Comparison of ENCODE assay signal across 8 cellular contexts in the genomic region with DNA sequence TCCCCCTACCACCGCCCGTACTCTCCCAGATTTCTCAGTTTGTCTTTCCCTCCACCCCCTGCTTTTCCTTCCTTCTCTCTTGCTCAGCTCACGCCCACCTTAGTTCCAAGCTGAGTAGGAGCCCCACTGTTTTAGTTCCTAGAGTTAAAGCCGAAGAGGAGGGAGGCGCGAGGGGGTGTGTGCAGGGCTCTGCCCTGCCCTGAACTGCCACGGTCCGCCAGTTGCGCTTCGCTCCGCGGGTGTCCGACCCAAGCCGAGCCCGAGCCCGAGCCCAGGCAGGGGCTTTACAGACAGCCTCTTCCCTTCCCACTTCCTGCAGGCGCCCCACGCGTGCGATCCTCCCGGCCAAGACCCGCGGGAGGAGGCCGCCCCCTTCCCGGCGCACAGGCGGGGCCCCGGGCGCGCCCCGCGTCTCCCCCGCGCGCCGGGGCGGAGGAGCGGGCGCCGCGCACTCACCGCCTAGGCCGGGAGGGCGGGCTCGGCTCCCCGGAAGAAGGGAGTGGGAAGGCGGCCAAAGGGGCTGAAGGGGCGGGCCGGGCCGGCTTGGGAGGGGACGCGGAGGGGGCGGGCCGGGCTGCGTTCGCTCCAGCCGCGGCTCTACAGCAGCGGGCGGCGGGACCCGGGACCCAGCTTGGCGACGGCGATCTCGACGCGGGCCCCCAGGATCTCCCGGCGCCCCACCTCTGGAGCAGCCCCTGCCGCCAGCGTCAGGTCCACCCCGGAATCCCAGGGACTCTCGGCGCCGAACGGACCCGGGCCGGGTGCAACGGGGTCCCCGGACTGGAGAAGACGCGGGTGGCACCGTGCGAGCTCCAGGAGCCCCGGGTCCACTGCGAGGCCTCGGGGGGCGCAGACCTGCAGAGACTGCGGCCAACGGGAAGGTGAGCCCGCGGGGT. TPM values are rescaled to one million over a fixed set of nuclear protein-coding genes. Genes with fewer than 3 reads are reported as not detected.
DNase-seq lines count a peak whose midpoint lies in the region; ATAC-seq, FAIRE-seq and TF ChIP-seq lines count a peak whose summit lies in the region.

A gene with protein sequence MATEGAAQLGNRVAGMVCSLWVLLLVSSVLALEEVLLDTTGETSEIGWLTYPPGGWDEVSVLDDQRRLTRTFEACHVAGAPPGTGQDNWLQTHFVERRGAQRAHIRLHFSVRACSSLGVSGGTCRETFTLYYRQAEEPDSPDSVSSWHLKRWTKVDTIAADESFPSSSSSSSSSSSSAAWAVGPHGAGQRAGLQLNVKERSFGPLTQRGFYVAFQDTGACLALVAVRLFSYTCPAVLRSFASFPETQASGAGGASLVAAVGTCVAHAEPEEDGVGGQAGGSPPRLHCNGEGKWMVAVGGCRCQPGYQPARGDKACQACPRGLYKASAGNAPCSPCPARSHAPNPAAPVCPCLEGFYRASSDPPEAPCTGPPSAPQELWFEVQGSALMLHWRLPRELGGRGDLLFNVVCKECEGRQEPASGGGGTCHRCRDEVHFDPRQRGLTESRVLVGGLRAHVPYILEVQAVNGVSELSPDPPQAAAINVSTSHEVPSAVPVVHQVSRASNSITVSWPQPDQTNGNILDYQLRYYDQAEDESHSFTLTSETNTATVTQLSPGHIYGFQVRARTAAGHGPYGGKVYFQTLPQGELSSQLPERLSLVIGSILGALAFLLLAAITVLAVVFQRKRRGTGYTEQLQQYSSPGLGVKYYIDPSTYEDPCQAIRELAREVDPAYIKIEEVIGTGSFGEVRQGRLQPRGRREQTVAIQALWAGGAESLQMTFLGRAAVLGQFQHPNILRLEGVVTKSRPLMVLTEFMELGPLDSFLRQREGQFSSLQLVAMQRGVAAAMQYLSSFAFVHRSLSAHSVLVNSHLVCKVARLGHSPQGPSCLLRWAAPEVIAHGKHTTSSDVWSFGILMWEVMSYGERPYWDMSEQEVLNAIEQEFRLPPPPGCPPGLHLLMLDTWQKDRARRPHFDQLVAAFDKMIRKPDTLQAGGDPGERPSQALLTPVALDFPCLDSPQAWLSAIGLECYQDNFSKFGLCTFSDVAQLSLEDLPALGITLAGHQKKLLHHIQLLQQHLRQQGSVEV (plus strand): TSS at position 572 of the 896 bp plus-strand sequence. CDS start 8,152 bp downstream, outside the sequence.

- no peaks in the 10 kb centered on the region for H4K20me1 ChIP-seq in HepG2 (ENCODE audit: insufficient read depth, low read length)

- H3K27me3 ChIP-seq in HepG2 (ENCODE audit: control insufficient read depth in 1 of 2, insufficient read depth in 2 of 2, low read length in 2 of 2), result peaks cover 1 to 32% of the 10 kb centered on the region in 2 experiments; a peak in 3 of 5 replicates

- in situ Hi-C loops in HepG2 (cut with HindIII; ENCODE audit: extremely low pct_ligation_motif_present, low pct_unique_long_range_greater_than_20kb), result no loop called here

- CTCF ChIA-PET in HepG2 (lab: Yijun Ruan, JAX; ENCODE audit: low intra/inter-chr PET ratio, low total read pairs), result interaction anchor here (1.5 to 2.3 kb wide), 3 partner anchors 12 to 360 kb away, joined by 6 to 18 read pairs (median 12); no protein-coding TSS in a partner anchor

- BruUV-seq in HepG2 (replicated peaks; lab: Mats Ljungman, UMichigan), result no TSS peak

- H3K4me2 ChIP-seq in HepG2 (ENCODE audit: low read depth, low read length), result peak within 1 kb of the TSS; percentile 100

- peak; percentile 41 for TF ChIP-seq POLR2A in NB4 (IDR thresholded peaks at IDR 0.05; ENCODE audit: extremely low read depth, insufficient read length)
- no peak for TF ChIP-seq POLR2A in HepG2 (IDR thresholded peaks at IDR 0.05; ENCODE audit: insufficient read depth in 1 of 2, low read depth in 2 of 2, low read length in 2 of 2)

- no peak within 1 kb of the TSS for H3K9ac ChIP-seq in HepG2 (ENCODE audit: insufficient read depth, low read depth, low read length)

- POLR2A ChIA-PET in HepG2 (lab: Yijun Ruan, JAX), result no interaction called here

- no peak within 1 kb of the TSS for H2AFZ ChIP-seq in HepG2 (ENCODE audit: low read length)

- ATAC-seq in HG02588 (IDR thresholded peaks at IDR 0.05; ENCODE audit: unreplicated experiment) (peak; percentile 53), HepG2 (peak; percentile 72)

- intact Hi-C loops in HepG2 (cut with micrococcal nuclease; ENCODE audit: unreplicated experiment), result loop anchor here (1.0 kb wide), 2 partner anchors 12 to 149 kb away; no protein-coding TSS in a partner anchor

- no peaks in the 10 kb centered on the region for H3K4me1 ChIP-seq in HepG2 (ENCODE audit: insufficient read depth, low read length)

- TF ChIP-seq RAD21 in HepG2 (CRISPR knock-in tag; IDR thresholded peaks at IDR 0.05), result no peak

- FAIRE-seq in HepG2 (lab: Jason Lieb, UNC) (no peak), D721Med (lab: Jason Lieb, UNC) (no peak)

- H3K36me3 ChIP-seq in HepG2 (replicated peaks in 1 of 2; ENCODE audit: control insufficient read depth in 1 of 2, insufficient read depth in 2 of 2, low read length in 2 of 2), result no peaks in the 10 kb centered on the region

- TF ChIP-seq EP300 in HepG2 (IDR thresholded peaks at IDR 0.05; ENCODE audit: low read depth in 2 of 2, low read length in 2 of 2) (no peak), HepG2 (CRISPR knock-in tag; IDR thresholded peaks at IDR 0.05; ENCODE audit: borderline replicate concordance) (no peak)

- WGBS in HepG2 (ENCODE audit: low lambda C conversion rate), result 5% methylated on average over 29 of the region's 93 CpGs

- no peaks in the 10 kb centered on the region for H3K9me3 ChIP-seq in HepG2 (ENCODE audit: low read length)

- DNase-seq in NB4 (ENCODE audit: low read depth), result peak; percentile 89
- peak; percentile 37 to 50 for DNase-seq in activated CD4-positive, alpha-beta T cell treated with anti-CD3 and anti-CD28 coated beads for 4 hours
- peak; percentile 35 for DNase-seq in dedifferentiated amniotic fluid mesenchymal stem cell (ENCODE audit: extremely low spot score)
- DNase-seq in HepG2 (ENCODE audit: low spot score), result no peak
- peak; percentile 58 for DNase-seq in stimulated activated CD4-positive, alpha-beta T cell treated with anti-CD3 and anti-CD28 coated beads, Interleukin-4, amount 100 ng/mL, for 1 hour
- DNase-seq in D721Med (ENCODE audit: insufficient read length, low spot score), result no peak

- no peak within 1 kb of the TSS for H3K27ac ChIP-seq in HepG2 (ENCODE audit: extremely low read length, insufficient read depth, low read length)

- H3K4me3 ChIP-seq in GM12875 (ENCODE audit: low read depth, low read length) (peak within 1 kb of the TSS; percentile 75), NB4 (ENCODE audit: low read depth, low read length) (peak within 1 kb of the TSS; percentile 69), HepG2 (replicated peaks in 1 of 3; ENCODE audit: insufficient read depth in 1 of 3, low read depth in 2 of 3, low read length in 3 of 3) (peak within 1 kb of the TSS; percentile 44 to 77 (median 70))

- TF ChIP-seq CTCF in GM12875 (IDR thresholded peaks at IDR 0.05; ENCODE audit: borderline replicate concordance, insufficient read depth, low read depth, low read length), result no peak
- TF ChIP-seq CTCF in NB4 (IDR thresholded peaks at IDR 0.05; ENCODE audit: low read depth, low read length), result no peak
- no peak for TF ChIP-seq CTCF in HepG2 (CRISPR knock-in tag; IDR thresholded peaks at IDR 0.05)
- no peak for TF ChIP-seq CTCF in D721Med (IDR thresholded peaks at IDR 0.05; ENCODE audit: insufficient read depth, missing control alignments)

- H3K79me2 ChIP-seq in HepG2 (ENCODE audit: insufficient read depth, low read length), result no peaks in the 10 kb centered on the region

TF ChIP-seq in HepG2, 621 proteins besides CTCF, POLR2A, EP300 and RAD21 (continues in another document):
- no peak for TF ChIP-seq PAWR (CRISPR knock-in tag; IDR thresholded peaks at IDR 0.05; ENCODE audit: borderline replicate concordance)

RNA-seq across cellular contexts. Expression of the gene that starts here (rescaled TPM):
- not detected in 2 replicates for total RNA-seq in HepG2 (2016; rRNA removed; fragmentation: Illumina TruSeq; extraction: Trizol)
- total RNA-seq in HepG2 (2016; cell fraction: cytosol; rRNA removed; fragmentation: Illumina TruSeq; extraction: Trizol; ENCODE audit: low read depth), result not detected in 2 replicates
- 0.11 TPM in 1 of 2 replicates, not detected in the other for total RNA-seq in HepG2 (2016; cell fraction: insoluble cytoplasmic fraction; rRNA removed; fragmentation: Illumina TruSeq; extraction: Trizol)
- not detected in 2 replicates for total RNA-seq in HepG2 (2016; cell fraction: membrane; rRNA removed; fragmentation: Illumina TruSeq; extraction: Trizol)
- total RNA-seq in HepG2 (2016; cell fraction: nucleus; rRNA removed; fragmentation: Illumina TruSeq; extraction: Trizol), result not detected in 2 replicates
- not detected in 2 replicates for polyA plus RNA-seq in HepG2 (2011; rRNA removed)
- 0.01 TPM in 1 of 2 replicates, not detected in the other for polyA plus RNA-seq in HepG2 (2011; cell fraction: cytosol; rRNA removed)
- 0.14 TPM in 1 of 2 replicates, not detected in the other for polyA plus RNA-seq in HepG2 (2011; cell fraction: nucleus; rRNA removed)
- not detected in 2 replicates for polyA plus RNA-seq in HepG2 (2012)
- polyA plus RNA-seq in HepG2 (2016; cell fraction: cytosol; fragmentation: Illumina TruSeq; extraction: Trizol; ENCODE audit: low read depth), result not detected in 2 replicates
- not detected in 2 replicates for polyA plus RNA-seq in HepG2 (2016; cell fraction: insoluble cytoplasmic fraction; fragmentation: Illumina TruSeq; extraction: Trizol; ENCODE audit: low read depth)
- polyA plus RNA-seq in HepG2 (2016; cell fraction: membrane; fragmentation: Illumina TruSeq; extraction: Trizol; ENCODE audit: low read depth), result not detected in 2 replicates
- not detected in 2 replicates for polyA plus RNA-seq in HepG2 (2016; cell fraction: nucleus; fragmentation: Illumina TruSeq; extraction: Trizol; ENCODE audit: insufficient read depth, low read depth)
- polyA minus RNA-seq in HepG2 (2011; rRNA and poly(A)+ RNA removed; ENCODE audit: low replicate concordance), result 0.06 and 0.40 TPM in 2 replicates
- not detected in 2 replicates for polyA minus RNA-seq in HepG2 (2011; cell fraction: cytosol; rRNA and poly(A)+ RNA removed)
- not detected in 2 replicates for polyA minus RNA-seq in HepG2 (2011; cell fraction: nucleus; rRNA and poly(A)+ RNA removed)

Comparison
In these comparisons a context has a peak if more than half of its experiments do, and no peak if none do; other contexts are left out.
1. Peak in ATAC-seq, H3K4me3 ChIP-seq and H3K4me2 ChIP-seq in HepG2; RNA of the gene not detected or under 1 TPM.
2. DNase-seq: peak in NB4 (single experiment), activated CD4-positive, alpha-beta T cell treated with anti-CD3 and anti-CD28 coated beads for 4 hours (2 of 2), dedifferentiated amniotic fluid mesenchymal stem cell (single experiment) and stimulated activated CD4-positive, alpha-beta T cell treated with anti-CD3 and anti-CD28 coated beads, Interleukin-4, amount 100 ng/mL, for 1 hour (single experiment); none in HepG2 (single experiment) and D721Med (single experiment).
3. Peak in every context shown above with its lines, with median percentiles within 50 percentile points of each other: H3K4me3 ChIP-seq.